ENCODE assay signal across 23 cellular contexts in genomic region chr21:34082769-34083168, GRCh38. TPM values are rescaled to one million over a fixed set of nuclear protein-coding genes. Genes with fewer than 3 reads are reported as not detected.
DNase-seq lines count a peak whose midpoint lies in the region; ATAC-seq and TF ChIP-seq lines count a peak whose summit lies in the region.
"Had no signal": no experiment of that assay in that cellular context is flagged by ENCODE, and none has a peak within 500 bp of the region (broad histone marks: within the 10 kb centered on the region; RNA-seq: fewer than 3 reads in every experiment).

No MANE protein-coding gene starts in this region.

- peak overlapping the region; percentile 39 for H3K27ac Mint-ChIP-seq in activated CD8-positive, alpha-beta T cell treated with anti-CD3 and anti-CD28 coated beads for 36 hours
- H3K27ac Mint-ChIP-seq in activated CD8-positive, alpha-beta T cell treated with anti-CD3 and anti-CD28 coated beads, Interleukin-2, amount 10 ng/mL, durations not matched to agents 7 days and 5 days: no peak overlapping the region
- H3K27ac Mint-ChIP-seq in activated T-helper 17 cell treated with anti-CD3 and anti-CD28 coated beads, Interleukin-2, amount 50 U/mL, for 72 hours: peak overlapping the region; percentile 37
- peak overlapping the region in 3 of 9 donors; percentile 10 to 60 (median 50) for H3K27ac Mint-ChIP-seq in naive thymus-derived CD4-positive, alpha-beta T cell
- H3K27ac Mint-ChIP-seq: B cell had no signal

- no peaks in the 10 kb centered on the region for H3K27me3 ChIP-seq in naive thymus-derived CD4-positive, alpha-beta T cell (ENCODE audit: control insufficient read depth in 2 of 2, insufficient read depth in 2 of 2, low read length in 2 of 2)
- H3K27me3 ChIP-seq in ovary: no peaks in the 10 kb centered on the region
- H3K27me3 ChIP-seq: colonic mucosa, tibial artery had no signal

- no peaks in the 10 kb centered on the region; the same call in 1 of the 2 replicates for H3K4me1 ChIP-seq in HEK293 (ENCODE audit: control insufficient read depth, insufficient read depth, low read length)
- peaks cover 56 to 66% of the 10 kb centered on the region in 2 donors for H3K4me1 ChIP-seq in naive thymus-derived CD4-positive, alpha-beta T cell (ENCODE audit: control insufficient read depth in 2 of 2, insufficient read depth in 2 of 2, low read length in 2 of 2)
- H3K4me1 ChIP-seq in ovary (ENCODE audit: insufficient read depth): peaks cover 13% of the 10 kb centered on the region
- H3K4me1 ChIP-seq: HAP-1 had no signal

- no peak for DNase-seq in activated CD8-positive, alpha-beta T cell treated with anti-CD3 and anti-CD28 coated beads for 36 hours
- DNase-seq in activated CD8-positive, alpha-beta T cell treated with anti-CD3 and anti-CD28 coated beads, Interleukin-2, amount 10 ng/mL, durations not matched to agents 7 days and 5 days: no peak
- no peak for DNase-seq in naive thymus-derived CD4-positive, alpha-beta T cell
- no peak for DNase-seq in ovary
- DNase-seq: anterior cingulate cortex; colonic mucosa; effector CD8-positive, alpha-beta T cell; IMR-90; islet precursor cell; left ventricle myocardium superior; midbrain; naive thymus-derived CD8-positive, alpha-beta T cell; NCI-H1417 treated with DMSO at 0.1 percent for 48 hours; NCI-H446; NCI-H82; RPMI8226; stimulated activated naive CD8-positive, alpha-beta T cell treated with anti-CD3 and anti-CD28 coated beads, Interleukin-15, amount 100 ng/mL, for 72 hours; tibial artery had no signal

- no peaks in the 10 kb centered on the region for H3K9me3 Mint-ChIP-seq in activated CD8-positive, alpha-beta T cell treated with anti-CD3 and anti-CD28 coated beads for 36 hours
- no peaks in the 10 kb centered on the region for H3K9me3 Mint-ChIP-seq in activated CD8-positive, alpha-beta T cell treated with anti-CD3 and anti-CD28 coated beads, Interleukin-2, amount 10 ng/mL, durations not matched to agents 7 days and 5 days (ENCODE audit: insufficient read depth)
- no peaks in the 10 kb centered on the region for H3K9me3 Mint-ChIP-seq in activated T-helper 17 cell treated with anti-CD3 and anti-CD28 coated beads, Interleukin-2, amount 50 U/mL, for 72 hours
- no peaks in the 10 kb centered on the region for H3K9me3 Mint-ChIP-seq in naive thymus-derived CD4-positive, alpha-beta T cell
- H3K9me3 Mint-ChIP-seq: naive thymus-derived CD8-positive, alpha-beta T cell; stimulated activated naive CD8-positive, alpha-beta T cell treated with anti-CD3 and anti-CD28 coated beads, Interleukin-15, amount 100 ng/mL, for 72 hours had no signal

- ATAC-seq in activated CD8-positive, alpha-beta T cell treated with anti-CD3 and anti-CD28 coated beads for 36 hours: no peak
- no peak for ATAC-seq in activated CD8-positive, alpha-beta T cell treated with anti-CD3 and anti-CD28 coated beads, Interleukin-2, amount 10 ng/mL, durations not matched to agents 7 days and 5 days
- ATAC-seq in activated T-helper 17 cell treated with anti-CD3 and anti-CD28 coated beads, Interleukin-2, amount 50 U/mL, for 72 hours (replicated peaks): no peak
- no peak for ATAC-seq in naive thymus-derived CD4-positive, alpha-beta T cell
- ATAC-seq in GM18858 (IDR thresholded peaks at IDR 0.05; ENCODE audit: unreplicated experiment): no peak
- ATAC-seq: left ventricle myocardium superior; naive thymus-derived CD8-positive, alpha-beta T cell; stimulated activated naive CD8-positive, alpha-beta T cell treated with anti-CD3 and anti-CD28 coated beads, Interleukin-15, amount 100 ng/mL, for 72 hours had no signal

- H3K36me3 Mint-ChIP-seq in activated CD8-positive, alpha-beta T cell treated with anti-CD3 and anti-CD28 coated beads for 36 hours (ENCODE audit: low read depth): peaks cover 65% of the 10 kb centered on the region
- H3K36me3 Mint-ChIP-seq in activated CD8-positive, alpha-beta T cell treated with anti-CD3 and anti-CD28 coated beads, Interleukin-2, amount 10 ng/mL, durations not matched to agents 7 days and 5 days (ENCODE audit: low read depth): peaks cover 61% of the 10 kb centered on the region
- H3K36me3 Mint-ChIP-seq in activated T-helper 17 cell treated with anti-CD3 and anti-CD28 coated beads, Interleukin-2, amount 50 U/mL, for 72 hours (ENCODE audit: low read depth): no peaks in the 10 kb centered on the region
- peaks cover 5 to 51% (median 25%) of the 10 kb centered on the region in 5 donors for H3K36me3 Mint-ChIP-seq in naive thymus-derived CD4-positive, alpha-beta T cell

- TF ChIP-seq EP300 in ovary (IDR thresholded peaks at IDR 0.05): no peak

- 85 to 87% (median 86%) methylated on average over 4 of the region's 4 CpGs for WGBS in ovary, 3 donors

- POLR2A ChIA-PET in activated CD8-positive, alpha-beta T cell treated with anti-CD3 and anti-CD28 coated beads for 36 hours (lab: Charles Lee): interaction anchor here (0.5 kb wide), 1 partner anchor 24 kb away, joined by 3 read pairs; no protein-coding TSS in a partner anchor
- POLR2A ChIA-PET in activated CD8-positive, alpha-beta T cell treated with anti-CD3 and anti-CD28 coated beads, Interleukin-2, amount 10 ng/mL, durations not matched to agents 7 days and 5 days (lab: Charles Lee): interaction anchor here (0.6 to 1.3 kb wide), 2 partner anchors 47 to 135 kb away, joined by 3 read pairs; no protein-coding TSS in a partner anchor
- POLR2A ChIA-PET in HEK293 (lab: Yijun Ruan, JAX): interaction anchor here (1.0 kb wide), 1 partner anchor 10 kb away, joined by 3 read pairs; no protein-coding TSS in a partner anchor
- POLR2A ChIA-PET in naive thymus-derived CD4-positive, alpha-beta T cell (lab: Charles Lee): interaction anchor here (1.2 to 1.5 kb wide), 2 partner anchors 9 to 159 kb away, joined by 3 to 4 read pairs; no protein-coding TSS in a partner anchor

- no peak overlapping the region for H3K27ac ChIP-seq in HEK293 (ENCODE audit: extremely low read depth, low read depth, low read length)
- H3K27ac ChIP-seq in naive thymus-derived CD4-positive, alpha-beta T cell (ENCODE audit: low read depth, low read length): no peak overlapping the region
- H3K27ac ChIP-seq in ovary: no peak overlapping the region
- H3K27ac ChIP-seq: colonic mucosa had no signal

- no peak for TF ChIP-seq CTCF in activated CD8-positive, alpha-beta T cell treated with anti-CD3 and anti-CD28 coated beads for 36 hours (IDR thresholded peaks at IDR 0.05)
- TF ChIP-seq CTCF in HEK293 (tag by site-specific recombination; IDR thresholded peaks at IDR 0.05): no peak
- no peak for TF ChIP-seq CTCF in ovary (IDR thresholded peaks at IDR 0.05)

- H3K4me3 ChIP-seq in HEK293 (ENCODE audit: low read depth, low read length) (no peak overlapping the region), ovary (no peak overlapping the region)
- H3K4me3 ChIP-seq in naive thymus-derived CD4-positive, alpha-beta T cell (ENCODE audit: low read length): no peak overlapping the region
- H3K4me3 ChIP-seq: colonic mucosa, HAP-1, tibial artery had no signal

- peaks cover 72% of the 10 kb centered on the region for H3K4me1 Mint-ChIP-seq in activated CD8-positive, alpha-beta T cell treated with anti-CD3 and anti-CD28 coated beads for 36 hours (ENCODE audit: low read depth)
- H3K4me1 Mint-ChIP-seq in activated CD8-positive, alpha-beta T cell treated with anti-CD3 and anti-CD28 coated beads, Interleukin-2, amount 10 ng/mL, durations not matched to agents 7 days and 5 days (ENCODE audit: low read depth): peaks cover 71% of the 10 kb centered on the region
- peaks cover 65% of the 10 kb centered on the region for H3K4me1 Mint-ChIP-seq in activated T-helper 17 cell treated with anti-CD3 and anti-CD28 coated beads, Interleukin-2, amount 50 U/mL, for 72 hours
- peaks cover 0 to 77% (median 66%) of the 10 kb centered on the region in 7 donors for H3K4me1 Mint-ChIP-seq in naive thymus-derived CD4-positive, alpha-beta T cell

- H3K9me3 ChIP-seq in HEK293 (ENCODE audit: control insufficient read depth, insufficient read depth, low read depth, low read length) (no peaks in the 10 kb centered on the region), ovary (no peaks in the 10 kb centered on the region)
- H3K9me3 ChIP-seq in naive thymus-derived CD4-positive, alpha-beta T cell (ENCODE audit: control insufficient read depth in 2 of 3, low read length in 3 of 3): no peaks in the 10 kb centered on the region
- H3K9me3 ChIP-seq: colonic mucosa, HAP-1, tibial artery had no signal

- intact Hi-C loops in activated CD8-positive, alpha-beta T cell treated with anti-CD3 and anti-CD28 coated beads for 36 hours (cut with micrococcal nuclease): no loop called here
- intact Hi-C loops in naive thymus-derived CD4-positive, alpha-beta T cell (cut with micrococcal nuclease): no loop called here
- intact Hi-C loops in ovary (cut with DNase I): no loop called here

- TF ChIP-seq POLR2A in ovary (IDR thresholded peaks at IDR 0.05): no peak

- no peaks in the 10 kb centered on the region for H3K27me3 Mint-ChIP-seq in activated CD8-positive, alpha-beta T cell treated with anti-CD3 and anti-CD28 coated beads for 36 hours
- H3K27me3 Mint-ChIP-seq in activated CD8-positive, alpha-beta T cell treated with anti-CD3 and anti-CD28 coated beads, Interleukin-2, amount 10 ng/mL, durations not matched to agents 7 days and 5 days (ENCODE audit: low read depth): no peaks in the 10 kb centered on the region
- H3K27me3 Mint-ChIP-seq in activated T-helper 17 cell treated with anti-CD3 and anti-CD28 coated beads, Interleukin-2, amount 50 U/mL, for 72 hours: no peaks in the 10 kb centered on the region
- no peaks in the 10 kb centered on the region for H3K27me3 Mint-ChIP-seq in naive thymus-derived CD4-positive, alpha-beta T cell
- H3K27me3 Mint-ChIP-seq: B cell; naive thymus-derived CD8-positive, alpha-beta T cell; stimulated activated naive CD8-positive, alpha-beta T cell treated with anti-CD3 and anti-CD28 coated beads, Interleukin-15, amount 100 ng/mL, for 72 hours had no signal

- CTCF ChIA-PET in activated CD8-positive, alpha-beta T cell treated with anti-CD3 and anti-CD28 coated beads for 36 hours (lab: Charles Lee): interaction anchor here (0.8 to 6.5 kb wide), 3 partner anchors 10 to 160 kb away, joined by 3 to 30 read pairs (median 7); no protein-coding TSS in a partner anchor
- CTCF ChIA-PET in activated CD8-positive, alpha-beta T cell treated with anti-CD3 and anti-CD28 coated beads, Interleukin-2, amount 10 ng/mL, durations not matched to agents 7 days and 5 days (lab: Charles Lee): interaction anchor here (2.3 to 3.6 kb wide), 2 partner anchors 10 to 158 kb away, joined by 6 to 21 read pairs; no protein-coding TSS in a partner anchor
- CTCF ChIA-PET in HEK293 (lab: Yijun Ruan, JAX): interaction anchor here (0.9 to 2.1 kb wide), 2 partner anchors 10 to 39 kb away, joined by 4 to 8 read pairs; no protein-coding TSS in a partner anchor
- CTCF ChIA-PET in naive thymus-derived CD4-positive, alpha-beta T cell (lab: Charles Lee): no interaction called here

- H3K4me3 Mint-ChIP-seq in activated CD8-positive, alpha-beta T cell treated with anti-CD3 and anti-CD28 coated beads for 36 hours: no peak overlapping the region
- no peak overlapping the region for H3K4me3 Mint-ChIP-seq in activated CD8-positive, alpha-beta T cell treated with anti-CD3 and anti-CD28 coated beads, Interleukin-2, amount 10 ng/mL, durations not matched to agents 7 days and 5 days
- H3K4me3 Mint-ChIP-seq in activated T-helper 17 cell treated with anti-CD3 and anti-CD28 coated beads, Interleukin-2, amount 50 U/mL, for 72 hours: peak overlapping the region; percentile 55
- peak overlapping the region in 6 of 10 donors; percentile 34 to 97 (median 54) for H3K4me3 Mint-ChIP-seq in naive thymus-derived CD4-positive, alpha-beta T cell
- H3K4me3 Mint-ChIP-seq: B cell had no signal

- H3K36me3 ChIP-seq in HEK293 (ENCODE audit: control insufficient read depth in 2 of 2, insufficient read depth in 1 of 2, low read length in 2 of 2) (peaks cover 0 to 3% of the 10 kb centered on the region in 2 experiments; a peak in 1 of 3 replicates), ovary (no peaks in the 10 kb centered on the region)
- H3K36me3 ChIP-seq in naive thymus-derived CD4-positive, alpha-beta T cell (ENCODE audit: control insufficient read depth in 2 of 3, insufficient read depth in 3 of 3, low read length in 3 of 3): no peaks in the 10 kb centered on the region
- H3K36me3 ChIP-seq: colonic mucosa, tibial artery had no signal

RNA-seq across cellular contexts. Expression of gene MRPS6, which starts 9.4 kb away (rescaled TPM):
- 10 to 100 TPM; 93.9 to 95.2 TPM for total RNA-seq in activated CD8-positive, alpha-beta T cell treated with anti-CD3 and anti-CD28 coated beads for 36 hours
- total RNA-seq in activated CD8-positive, alpha-beta T cell treated with anti-CD3 and anti-CD28 coated beads, Interleukin-2, amount 10 ng/mL, durations not matched to agents 7 days and 5 days: 10 to 100 TPM; 80.2 to 84.3 TPM
- total RNA-seq in activated T-helper 17 cell treated with anti-CD3 and anti-CD28 coated beads, Interleukin-2, amount 50 U/mL, for 72 hours: 100 to 1,000 TPM; 131 to 141 TPM
- 10 to 100 TPM; 25.5 to 92.7 (median 87.9) TPM for total RNA-seq in naive thymus-derived CD4-positive, alpha-beta T cell
- 100 to 1,000 TPM; 183 to 193 TPM for polyA plus RNA-seq in naive thymus-derived CD4-positive, alpha-beta T cell
- 10 to 100 TPM; 19.1 to 49.9 (median 45.8) TPM for total RNA-seq in ovary
- 100 to 1,000 TPM in 1 of 2 donors, 10 to 100 TPM in 1; 54.2 to 104 TPM for polyA plus RNA-seq in ovary

RNA-seq across cellular contexts. Expression of gene SLC5A3, which starts 9.4 kb away (rescaled TPM):
- total RNA-seq in activated CD8-positive, alpha-beta T cell treated with anti-CD3 and anti-CD28 coated beads for 36 hours: 10 to 100 TPM; 21.1 to 21.9 TPM
- total RNA-seq in activated CD8-positive, alpha-beta T cell treated with anti-CD3 and anti-CD28 coated beads, Interleukin-2, amount 10 ng/mL, durations not matched to agents 7 days and 5 days: 10 to 100 TPM; 22.4 to 24.2 TPM
- total RNA-seq in activated T-helper 17 cell treated with anti-CD3 and anti-CD28 coated beads, Interleukin-2, amount 50 U/mL, for 72 hours: 10 to 100 TPM; 35.5 to 72.2 TPM
- total RNA-seq in naive thymus-derived CD4-positive, alpha-beta T cell: 10 to 100 TPM in 3 of 5 experiments, 1 to 10 TPM in 2; 8.8 to 45.5 (median 34.0) TPM
- polyA plus RNA-seq in naive thymus-derived CD4-positive, alpha-beta T cell: 1 to 10 TPM; 1.8 to 2.1 TPM
- 10 to 100 TPM in 6 of 7 donors, 1 to 10 TPM in 1; 9.8 to 16.9 (median 14.9) TPM for total RNA-seq in ovary
- polyA plus RNA-seq in ovary: 1 to 10 TPM; 3.1 to 6.0 TPM

Comparison
In these comparisons a context has a peak if more than half of its experiments do, and no peak if none do; other contexts are left out.
1. H3K4me3 Mint-ChIP-seq: peak in activated T-helper 17 cell treated with anti-CD3 and anti-CD28 coated beads, Interleukin-2, amount 50 U/mL, for 72 hours (single experiment) and naive thymus-derived CD4-positive, alpha-beta T cell (6 of 10); none in activated CD8-positive, alpha-beta T cell treated with anti-CD3 and anti-CD28 coated beads for 36 hours (single experiment) and activated CD8-positive, alpha-beta T cell treated with anti-CD3 and anti-CD28 coated beads, Interleukin-2, amount 10 ng/mL, durations not matched to agents 7 days and 5 days (single experiment).